11 cellular contexts compared by ENCODE assay signal in genomic region chr6:158942349-158942748, GRCh38.
"Had no signal": no experiment of that assay in that cellular context is flagged by ENCODE, and none has a peak within 500 bp of the region (broad histone marks: within the 10 kb centered on the region; RNA-seq: fewer than 3 reads in every experiment).

No MANE protein-coding gene starts in this region.

- H3K9ac ChIP-seq: GM23248 had no signal

- ATAC-seq: GM23338, HCT116 had no signal

- H3K9me3 Mint-ChIP-seq: HFFc6 had no signal

- H3K4me3 Mint-ChIP-seq: GM23338, H9, HFFc6 had no signal

- H3K36me3 ChIP-seq: HAP-1 had no signal

- H3K4me2 ChIP-seq: GM23338 had no signal

- H3K27ac ChIP-seq: GM23248 had no signal

- H3K4me1 ChIP-seq: HAP-1 had no signal

- H3K4me3 ChIP-seq: GM23248, GM23338, HAP-1 had no signal

- H2AFZ ChIP-seq: GM23248, GM23338 had no signal

- H3K9me3 ChIP-seq: HAP-1 had no signal

- DNase-seq: GM23248, GOT3, H7, H9, HCEC 1CT, HFFc6 had no signal

- H3K27ac Mint-ChIP-seq: GM23338, H9, HFFc6 had no signal

- FAIRE-seq: H1, H54 had no signal
